In the genomic region with DNA sequence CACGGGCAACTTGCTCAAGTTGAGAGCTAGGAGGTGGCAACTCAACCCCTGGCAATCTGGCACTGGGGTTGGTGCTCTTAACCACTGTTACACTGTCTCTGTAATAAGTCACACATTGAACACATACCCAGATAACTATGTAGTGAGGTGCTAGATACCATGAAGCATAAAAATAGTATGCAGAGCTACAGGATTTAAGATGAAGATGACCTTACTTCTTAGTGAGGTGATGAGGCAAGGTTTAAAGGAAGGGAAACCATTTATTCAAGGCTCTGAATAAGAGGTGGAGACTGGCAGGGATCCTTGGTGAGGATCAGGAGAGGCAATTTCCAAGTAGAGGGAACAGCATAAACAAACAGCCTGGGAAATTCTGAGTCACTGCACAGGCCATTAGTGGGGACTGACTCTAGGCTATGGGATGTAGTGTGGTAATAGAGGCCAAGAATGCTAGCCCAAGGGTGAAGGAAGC, we compare ENCODE assay signal across 19 cellular contexts.
DNase-seq lines count a peak whose midpoint lies in the region; ATAC-seq and TF ChIP-seq lines count a peak whose summit lies in the region.
"Had no signal": no experiment of that assay in that cellular context is flagged by ENCODE, and none has a peak within 500 bp of the region (broad histone marks: within the 10 kb centered on the region; RNA-seq: fewer than 3 reads in every experiment).

No MANE protein-coding gene starts in this region.

- TF ChIP-seq CTCF in choroid plexus epithelial cell (conservative IDR thresholded peaks at IDR 0.05; ENCODE audit: low read depth, low read length) (no peak), left lung (IDR thresholded peaks at IDR 0.05) (no peak)

- ATAC-seq in left lung, result peak; percentile 30
- no peak for ATAC-seq in GM18519 (IDR thresholded peaks at IDR 0.05; ENCODE audit: low FRiP score, unreplicated experiment)
- ATAC-seq in HG02938 (IDR thresholded peaks at IDR 0.05; ENCODE audit: unreplicated experiment), result no peak
- ATAC-seq: activated naive CD4-positive, alpha-beta T cell treated with anti-CD3 and anti-CD28 coated beads, Interleukin-2, amount 50 U/mL, for 72 hours; gastrocnemius medialis; GM23338; left colon; natural killer cell; sciatic nerve; stimulated activated naive B cell treated with anti-CD40 and anti-IgM and Interleukin-4, amounts not matched to agents 10 μg/mL and 1 μg/mL and 100 μg/mL, for 72 hours had no signal

- no peak overlapping the region for H3K4me3 Mint-ChIP-seq in activated T-helper 1 cell treated with anti-CD3 and anti-CD28 coated beads, Interleukin-12 subunit alpha, Interleukin-12 subunit beta, Interleukin-2, Interleukin-4 antibody, amounts not matched to agents 30 ng/mL and 10 ng/mL and 1 ng/mL, durations not matched to agents 14 hours and 24 hours and 36 hours
- H3K4me3 Mint-ChIP-seq: GM23338; natural killer cell; stimulated activated naive B cell treated with anti-CD40 and anti-IgM and Interleukin-4, amounts not matched to agents 10 μg/mL and 1 μg/mL and 100 μg/mL, for 72 hours had no signal

- H3K27me3 ChIP-seq in MG63 (no peaks in the 10 kb centered on the region), left lung (no peaks in the 10 kb centered on the region)
- H3K27me3 ChIP-seq: gastrocnemius medialis had no signal

- no peaks in the 10 kb centered on the region for H3K36me3 Mint-ChIP-seq in activated T-helper 1 cell treated with anti-CD3 and anti-CD28 coated beads, Interleukin-12 subunit alpha, Interleukin-12 subunit beta, Interleukin-2, Interleukin-4 antibody, amounts not matched to agents 30 ng/mL and 10 ng/mL and 1 ng/mL, durations not matched to agents 14 hours and 24 hours and 36 hours (ENCODE audit: low read depth)
- H3K36me3 Mint-ChIP-seq: activated naive CD4-positive, alpha-beta T cell treated with anti-CD3 and anti-CD28 coated beads, Interleukin-2, amount 50 U/mL, for 72 hours; natural killer cell; stimulated activated naive B cell treated with anti-CD40 and anti-IgM and Interleukin-4, amounts not matched to agents 10 μg/mL and 1 μg/mL and 100 μg/mL, for 72 hours had no signal

- H3K4me3 ChIP-seq in MG63, result no peak overlapping the region
- H3K4me3 ChIP-seq in choroid plexus epithelial cell (ENCODE audit: low read depth, low read length), result no peak overlapping the region
- H3K4me3 ChIP-seq in left lung, result no peak overlapping the region
- H3K4me3 ChIP-seq: gastrocnemius medialis, GM23338 had no signal

- no peaks in the 10 kb centered on the region for H3K4me1 Mint-ChIP-seq in activated T-helper 1 cell treated with anti-CD3 and anti-CD28 coated beads, Interleukin-12 subunit alpha, Interleukin-12 subunit beta, Interleukin-2, Interleukin-4 antibody, amounts not matched to agents 30 ng/mL and 10 ng/mL and 1 ng/mL, durations not matched to agents 14 hours and 24 hours and 36 hours (ENCODE audit: low read depth)
- H3K4me1 Mint-ChIP-seq: GM23338; natural killer cell; stimulated activated naive B cell treated with anti-CD40 and anti-IgM and Interleukin-4, amounts not matched to agents 10 μg/mL and 1 μg/mL and 100 μg/mL, for 72 hours had no signal

- H3K27ac ChIP-seq in left lung, result no peak overlapping the region
- H3K27ac ChIP-seq: gastrocnemius medialis had no signal

- H3K9me3 ChIP-seq in MG63 (peaks cover 3% of the 10 kb centered on the region), left lung (no peaks in the 10 kb centered on the region)
- H3K9me3 ChIP-seq: gastrocnemius medialis had no signal

- no peaks in the 10 kb centered on the region for H3K4me1 ChIP-seq in left lung
- H3K4me1 ChIP-seq: gastrocnemius medialis had no signal

- H3K36me3 ChIP-seq in MG63, result no peaks in the 10 kb centered on the region
- no peaks in the 10 kb centered on the region for H3K36me3 ChIP-seq in left lung
- H3K36me3 ChIP-seq: gastrocnemius medialis had no signal

- H3K27ac Mint-ChIP-seq in activated T-helper 1 cell treated with anti-CD3 and anti-CD28 coated beads, Interleukin-12 subunit alpha, Interleukin-12 subunit beta, Interleukin-2, Interleukin-4 antibody, amounts not matched to agents 30 ng/mL and 10 ng/mL and 1 ng/mL, durations not matched to agents 14 hours and 24 hours and 36 hours, result no peak overlapping the region
- H3K27ac Mint-ChIP-seq: GM23338; natural killer cell; stimulated activated naive B cell treated with anti-CD40 and anti-IgM and Interleukin-4, amounts not matched to agents 10 μg/mL and 1 μg/mL and 100 μg/mL, for 72 hours had no signal

- H3K27me3 Mint-ChIP-seq in activated T-helper 1 cell treated with anti-CD3 and anti-CD28 coated beads, Interleukin-12 subunit alpha, Interleukin-12 subunit beta, Interleukin-2, Interleukin-4 antibody, amounts not matched to agents 30 ng/mL and 10 ng/mL and 1 ng/mL, durations not matched to agents 14 hours and 24 hours and 36 hours (ENCODE audit: insufficient read depth), result no peaks in the 10 kb centered on the region
- H3K27me3 Mint-ChIP-seq: stimulated activated naive B cell treated with anti-CD40 and anti-IgM and Interleukin-4, amounts not matched to agents 10 μg/mL and 1 μg/mL and 100 μg/mL, for 72 hours had no signal

- DNase-seq in Daoy (ENCODE audit: low read depth), result peak; percentile 60
- peak; percentile 81 for DNase-seq in MG63
- peak; percentile 40 for DNase-seq in choroid plexus epithelial cell (ENCODE audit: low read depth)
- DNase-seq in left lung, result no peak
- no peak for DNase-seq in activated T-helper 1 cell treated with anti-CD3 and anti-CD28 coated beads, Interleukin-12 subunit alpha, Interleukin-12 subunit beta, Interleukin-2, Interleukin-4 antibody, amounts not matched to agents 30 ng/mL and 10 ng/mL and 1 ng/mL, durations not matched to agents 14 hours and 24 hours and 36 hours (ENCODE audit: low spot score)
- DNase-seq in NCI-H82 treated with DMSO at 0.1 percent for 48 hours (lab: John Stamatoyannopoulos, UW; ENCODE audit: unreplicated experiment), result no peak
- DNase-seq: activated CD4-positive, CD25-positive, alpha-beta regulatory T cell; gastrocnemius medialis; GDM1; left colon; natural killer cell; NCI-H2081 treated with DMSO at 0.1 percent for 48 hours; stimulated activated CD4-positive, alpha-beta T cell treated with anti-CD3 and anti-CD28 coated beads, Interleukin-4, amount 100 ng/mL, for 4 hours; stimulated activated naive B cell treated with anti-CD40 and anti-IgM and Interleukin-4, amounts not matched to agents 10 μg/mL and 1 μg/mL and 100 μg/mL, for 72 hours had no signal

- no peaks in the 10 kb centered on the region for H3K9me3 Mint-ChIP-seq in activated T-helper 1 cell treated with anti-CD3 and anti-CD28 coated beads, Interleukin-12 subunit alpha, Interleukin-12 subunit beta, Interleukin-2, Interleukin-4 antibody, amounts not matched to agents 30 ng/mL and 10 ng/mL and 1 ng/mL, durations not matched to agents 14 hours and 24 hours and 36 hours
- H3K9me3 Mint-ChIP-seq: activated naive CD4-positive, alpha-beta T cell treated with anti-CD3 and anti-CD28 coated beads, Interleukin-2, amount 50 U/mL, for 72 hours; GM23338; natural killer cell; stimulated activated naive B cell treated with anti-CD40 and anti-IgM and Interleukin-4, amounts not matched to agents 10 μg/mL and 1 μg/mL and 100 μg/mL, for 72 hours had no signal

- intact Hi-C loops in left lung (cut with DNase I), result no loop called here
- intact Hi-C loops in activated T-helper 1 cell treated with anti-CD3 and anti-CD28 coated beads, Interleukin-12 subunit alpha, Interleukin-12 subunit beta, Interleukin-2, Interleukin-4 antibody, amounts not matched to agents 30 ng/mL and 10 ng/mL and 1 ng/mL, durations not matched to agents 14 hours and 24 hours and 36 hours (cut with micrococcal nuclease), result no loop called here

Comparison
In these comparisons a context has a peak if more than half of its experiments do, and no peak if none do; other contexts are left out.
1. DNase-seq: peak in Daoy (single experiment), MG63 (single experiment) and choroid plexus epithelial cell (single experiment); none in left lung (0 of 2), activated T-helper 1 cell treated with anti-CD3 and anti-CD28 coated beads, Interleukin-12 subunit alpha, Interleukin-12 subunit beta, Interleukin-2, Interleukin-4 antibody, amounts not matched to agents 30 ng/mL and 10 ng/mL and 1 ng/mL, durations not matched to agents 14 hours and 24 hours and 36 hours (single experiment) and NCI-H82 treated with DMSO at 0.1 percent for 48 hours (single experiment).